Comparison of ENCODE assay signal across 11 cellular contexts in the genomic region with DNA sequence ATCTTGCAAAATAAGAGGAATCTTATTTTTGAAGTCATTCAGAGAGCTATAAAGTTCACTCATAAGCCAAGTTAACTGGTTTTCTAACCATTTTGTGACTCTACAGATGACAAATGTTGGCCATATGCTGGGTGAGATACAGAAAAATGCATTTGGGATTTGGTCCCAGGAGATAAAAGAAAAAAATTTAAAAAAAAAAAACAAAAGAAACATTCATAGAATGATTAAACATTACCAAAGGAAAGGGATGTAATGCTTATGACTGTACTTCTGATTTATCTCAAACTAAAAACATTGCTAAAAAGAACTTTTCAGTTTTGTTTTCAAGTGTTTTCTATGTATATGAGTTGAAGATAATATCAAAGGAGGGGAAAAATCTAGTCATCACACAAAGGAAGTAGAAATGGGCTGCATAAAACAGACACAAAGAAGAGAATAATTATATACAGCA.
DNase-seq lines count a peak whose midpoint lies in the region; ATAC-seq and FAIRE-seq lines count a peak whose summit lies in the region.
"Had no signal": no experiment of that assay in that cellular context is flagged by ENCODE, and none has a peak within 500 bp of the region (broad histone marks: within the 10 kb centered on the region; RNA-seq: fewer than 3 reads in every experiment).

No MANE protein-coding gene starts in this region.

- ATAC-seq in GM19452 (IDR thresholded peaks at IDR 0.05; ENCODE audit: unreplicated experiment) (peak; percentile 46), HG03469 (IDR thresholded peaks at IDR 0.05; ENCODE audit: unreplicated experiment) (peak; percentile 24), HG03139 (IDR thresholded peaks at IDR 0.05; ENCODE audit: unreplicated experiment) (no peak), GM18873 (IDR thresholded peaks at IDR 0.05; ENCODE audit: low FRiP score, unreplicated experiment) (no peak)
- ATAC-seq: K562 had no signal

- peak; percentile 63 for DNase-seq in EH (ENCODE audit: low read depth)
- no peak for DNase-seq in NCI-H82 (lab: John Stamatoyannopoulos, UW)
- DNase-seq in activated CD8-positive, alpha-beta memory T cell treated with anti-CD3 and anti-CD28 coated beads, Interleukin-2, amount 50 U/mL, for 4 hours: no peak
- DNase-seq: left cardiac atrium, SIG-M5 had no signal

- peak; percentile 97 for FAIRE-seq in endometrium (lab: Jason Lieb, UNC)
- FAIRE-seq: K562 had no signal

Comparison
In these comparisons a context has a peak if more than half of its experiments do, and no peak if none do; other contexts are left out.
1. ATAC-seq: peak in GM19452 (single experiment) and HG03469 (single experiment); none in HG03139 (single experiment) and GM18873 (single experiment).